1 cellular context compared by ENCODE assay signal in the genomic region with DNA sequence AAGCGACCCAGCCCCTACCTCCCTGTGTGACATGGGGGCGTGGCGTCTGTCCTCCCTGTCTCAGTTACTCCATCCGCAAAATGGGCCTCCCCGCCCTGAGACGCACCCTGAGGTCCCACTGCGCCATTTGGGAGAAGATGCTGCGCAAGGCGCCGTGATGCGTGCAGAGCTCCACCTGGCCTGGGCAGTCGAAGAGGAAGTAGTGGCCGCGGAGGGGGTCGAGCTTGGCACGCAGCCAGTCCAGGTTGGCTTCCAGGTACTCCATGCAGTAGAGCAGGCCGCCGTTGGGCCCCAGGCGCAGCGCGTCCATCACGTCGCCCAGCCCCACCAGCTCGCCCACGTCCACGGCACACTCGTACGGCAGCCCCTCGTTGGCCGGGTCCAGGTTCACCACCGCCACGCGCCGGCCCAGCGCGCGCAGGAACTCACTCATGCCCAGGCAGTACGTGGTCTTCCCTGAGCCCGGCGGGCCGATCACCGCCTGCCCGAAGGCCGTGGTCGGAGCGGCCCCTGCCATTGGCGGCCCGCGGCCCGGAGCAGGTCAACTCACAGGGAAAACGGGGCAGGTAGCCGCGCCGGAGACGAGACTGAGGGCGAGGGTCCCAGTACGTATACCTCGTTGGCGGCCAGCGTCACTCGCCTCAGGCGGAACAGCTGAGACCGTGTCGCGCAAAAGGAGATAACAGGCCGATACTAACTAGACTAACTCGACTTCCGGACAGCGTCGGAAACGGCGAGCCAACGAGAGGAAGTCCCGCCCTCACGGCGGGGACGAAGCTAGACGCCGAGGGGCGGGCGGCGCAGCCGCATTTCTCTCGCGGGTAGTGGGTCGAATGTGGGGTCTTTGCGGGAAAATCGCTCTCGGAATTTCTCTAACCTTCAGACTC.
TF ChIP-seq lines count a peak whose summit lies in the region.

Gene GPN2, minus strand, starts transcription at position 704 of the 887 bp plus-strand sequence. Its CDS starts 187 bp downstream, at position 517.

TF ChIP-seq in HepG2, 621 proteins besides CTCF, POLR2A, EP300 and RAD21 (continued from another document and continues in another):
- no peak for TF ChIP-seq LCORL (IDR thresholded peaks at IDR 0.05)
- peak; percentile 79 for TF ChIP-seq LCORL (CRISPR knock-in tag; IDR thresholded peaks at IDR 0.05)
- TF ChIP-seq ZNF619 (CRISPR knock-in tag; IDR thresholded peaks at IDR 0.05) = no peak
- TF ChIP-seq KMT2B (CRISPR knock-in tag; IDR thresholded peaks at IDR 0.05) = peak; percentile 92
- TF ChIP-seq FOSL1 (CRISPR knock-in tag; IDR thresholded peaks at IDR 0.05; ENCODE audit: borderline replicate concordance) = 0 out of 2 replicates have a peak, but pooled peaks have one; percentile 6
- TF ChIP-seq, protein P1, sequence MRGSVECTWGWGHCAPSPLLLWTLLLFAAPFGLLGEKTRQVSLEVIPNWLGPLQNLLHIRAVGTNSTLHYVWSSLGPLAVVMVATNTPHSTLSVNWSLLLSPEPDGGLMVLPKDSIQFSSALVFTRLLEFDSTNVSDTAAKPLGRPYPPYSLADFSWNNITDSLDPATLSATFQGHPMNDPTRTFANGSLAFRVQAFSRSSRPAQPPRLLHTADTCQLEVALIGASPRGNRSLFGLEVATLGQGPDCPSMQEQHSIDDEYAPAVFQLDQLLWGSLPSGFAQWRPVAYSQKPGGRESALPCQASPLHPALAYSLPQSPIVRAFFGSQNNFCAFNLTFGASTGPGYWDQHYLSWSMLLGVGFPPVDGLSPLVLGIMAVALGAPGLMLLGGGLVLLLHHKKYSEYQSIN (CRISPR knock-in tag; IDR thresholded peaks at IDR 0.05; ENCODE audit: borderline replicate concordance) = no peak
- TF ChIP-seq ZNF83 (CRISPR knock-in tag; IDR thresholded peaks at IDR 0.05; ENCODE audit: borderline replicate concordance) = no peak
- no peak; the same call in 1 of the 2 replicates for TF ChIP-seq ZNF335 (CRISPR knock-in tag; IDR thresholded peaks at IDR 0.05)
- TF ChIP-seq SYNCRIP (IDR thresholded peaks at IDR 0.05; ENCODE audit: insufficient read depth, low read depth, low read length) = no peak
- TF ChIP-seq KAT7 (CRISPR knock-in tag; IDR thresholded peaks at IDR 0.05; ENCODE audit: borderline replicate concordance) = peak; percentile 93; the same call in 1 of the 2 replicates
- TF ChIP-seq CHCHD3 (CRISPR knock-in tag; IDR thresholded peaks at IDR 0.05) = peak; percentile 88
- TF ChIP-seq MEIS1 (CRISPR knock-in tag; IDR thresholded peaks at IDR 0.05; ENCODE audit: borderline replicate concordance) = peak; percentile 94
- no peak for TF ChIP-seq ZNF577 (CRISPR knock-in tag; IDR thresholded peaks at IDR 0.05; ENCODE audit: borderline replicate concordance, low read depth)
- peak; percentile 89 for TF ChIP-seq ZNF891 (CRISPR knock-in tag; IDR thresholded peaks at IDR 0.05)
- TF ChIP-seq ZBTB38 (CRISPR knock-in tag; IDR thresholded peaks at IDR 0.05) = peak; percentile 80
- peak; percentile 90 for TF ChIP-seq FOXC1 (CRISPR knock-in tag; IDR thresholded peaks at IDR 0.05; ENCODE audit: borderline replicate concordance)
- no peak for TF ChIP-seq SNAPC5 (CRISPR knock-in tag; IDR thresholded peaks at IDR 0.05; ENCODE audit: borderline replicate concordance)
- TF ChIP-seq ZNF766 (CRISPR knock-in tag; IDR thresholded peaks at IDR 0.05; ENCODE audit: borderline replicate concordance) = 0 out of 2 replicates have a peak, but pooled peaks have one; percentile 30
- 0 out of 2 replicates have a peak, but pooled peaks have one; percentile 44 for TF ChIP-seq KLF15 (CRISPR knock-in tag; IDR thresholded peaks at IDR 0.05; ENCODE audit: borderline replicate concordance)
- TF ChIP-seq RBM22 (optimal IDR thresholded peaks at IDR 0.05; ENCODE audit: low read length) = peak; percentile 96
- TF ChIP-seq, protein P2, sequence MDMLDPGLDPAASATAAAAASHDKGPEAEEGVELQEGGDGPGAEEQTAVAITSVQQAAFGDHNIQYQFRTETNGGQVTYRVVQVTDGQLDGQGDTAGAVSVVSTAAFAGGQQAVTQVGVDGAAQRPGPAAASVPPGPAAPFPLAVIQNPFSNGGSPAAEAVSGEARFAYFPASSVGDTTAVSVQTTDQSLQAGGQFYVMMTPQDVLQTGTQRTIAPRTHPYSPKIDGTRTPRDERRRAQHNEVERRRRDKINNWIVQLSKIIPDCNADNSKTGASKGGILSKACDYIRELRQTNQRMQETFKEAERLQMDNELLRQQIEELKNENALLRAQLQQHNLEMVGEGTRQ (IDR thresholded peaks at IDR 0.05; ENCODE audit: low read depth, low read length) = no peak
- TF ChIP-seq, protein P2 (CRISPR knock-in tag; IDR thresholded peaks at IDR 0.05; ENCODE audit: borderline replicate concordance) = peak; percentile 59; the same call in 1 of the 2 replicates
- 0 out of 2 replicates have a peak, but pooled peaks have one; percentile 57 for TF ChIP-seq IRX3 (CRISPR knock-in tag; IDR thresholded peaks at IDR 0.05; ENCODE audit: borderline replicate concordance, low read depth)
- TF ChIP-seq ZNF501 (CRISPR knock-in tag; IDR thresholded peaks at IDR 0.05) = peak; percentile 90
- peak; percentile 91; the same call in 1 of the 2 replicates for TF ChIP-seq GLI4 (CRISPR knock-in tag; IDR thresholded peaks at IDR 0.05; ENCODE audit: borderline replicate concordance)
- no peak for TF ChIP-seq ZNF235 (CRISPR knock-in tag; IDR thresholded peaks at IDR 0.05; ENCODE audit: borderline replicate concordance)
- TF ChIP-seq, protein P3, sequence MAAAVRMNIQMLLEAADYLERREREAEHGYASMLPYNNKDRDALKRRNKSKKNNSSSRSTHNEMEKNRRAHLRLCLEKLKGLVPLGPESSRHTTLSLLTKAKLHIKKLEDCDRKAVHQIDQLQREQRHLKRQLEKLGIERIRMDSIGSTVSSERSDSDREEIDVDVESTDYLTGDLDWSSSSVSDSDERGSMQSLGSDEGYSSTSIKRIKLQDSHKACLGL (CRISPR knock-in tag; IDR thresholded peaks at IDR 0.05) = peak; percentile 89
- peak; percentile 85; the same call in 1 of the 2 replicates for TF ChIP-seq ZNF383 (CRISPR knock-in tag; IDR thresholded peaks at IDR 0.05; ENCODE audit: borderline replicate concordance)
- TF ChIP-seq ZNF678 (CRISPR knock-in tag; IDR thresholded peaks at IDR 0.05) = 0 out of 2 replicates have a peak, but pooled peaks have one; percentile 65
- peak; percentile 43; the same call in 1 of the 2 replicates for TF ChIP-seq ZNF446 (CRISPR knock-in tag; IDR thresholded peaks at IDR 0.05)
- peak; percentile 89; the same call in 1 of the 2 replicates for TF ChIP-seq ZNF414 (CRISPR knock-in tag; IDR thresholded peaks at IDR 0.05)
- peak; percentile 86 for TF ChIP-seq TAF1 (CRISPR knock-in tag; IDR thresholded peaks at IDR 0.05)
- TF ChIP-seq GZF1 (CRISPR knock-in tag; IDR thresholded peaks at IDR 0.05) = peak; percentile 74; the same call in 1 of the 2 replicates
- peak; percentile 96 for TF ChIP-seq KMT2A (CRISPR knock-in tag; IDR thresholded peaks at IDR 0.05)
- TF ChIP-seq ZNF230 (CRISPR knock-in tag; IDR thresholded peaks at IDR 0.05) = peak; percentile 53
- TF ChIP-seq MBNL3 (CRISPR knock-in tag; conservative IDR thresholded peaks at IDR 0.05) = no peak
- peak; percentile 94 for TF ChIP-seq KDM5B (CRISPR knock-in tag; IDR thresholded peaks at IDR 0.05; ENCODE audit: borderline replicate concordance)
- peak; percentile 42; the same call in 1 of the 2 replicates for TF ChIP-seq HNRNPUL1 (IDR thresholded peaks at IDR 0.05; ENCODE audit: low read depth, low read length)
- peak; percentile 46; the same call in 1 of the 2 replicates for TF ChIP-seq FOXK1 (CRISPR knock-in tag; IDR thresholded peaks at IDR 0.05; ENCODE audit: borderline replicate concordance, low read depth)
- peak; percentile 73; the same call in 1 of the 2 replicates for TF ChIP-seq ZNF737 (CRISPR knock-in tag; IDR thresholded peaks at IDR 0.05; ENCODE audit: borderline replicate concordance)
- peak; percentile 75; the same call in 1 of the 2 replicates for TF ChIP-seq DRAP1 (CRISPR knock-in tag; IDR thresholded peaks at IDR 0.05)
- TF ChIP-seq, protein P4, sequence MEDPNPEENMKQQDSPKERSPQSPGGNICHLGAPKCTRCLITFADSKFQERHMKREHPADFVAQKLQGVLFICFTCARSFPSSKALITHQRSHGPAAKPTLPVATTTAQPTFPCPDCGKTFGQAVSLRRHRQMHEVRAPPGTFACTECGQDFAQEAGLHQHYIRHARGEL (CRISPR knock-in tag; IDR thresholded peaks at IDR 0.05) = peak; percentile 80; the same call in 1 of the 2 replicates
- TF ChIP-seq MNT (IDR thresholded peaks at IDR 0.05) = no peak
- TF ChIP-seq SPEN (CRISPR knock-in tag; IDR thresholded peaks at IDR 0.05; ENCODE audit: low read depth) = peak; percentile 92
- TF ChIP-seq SAP130 (CRISPR knock-in tag; IDR thresholded peaks at IDR 0.05; ENCODE audit: low read depth) = peak; percentile 94
- no peak for TF ChIP-seq BRCA1 (CRISPR knock-in tag; IDR thresholded peaks at IDR 0.05)
- peak; percentile 94 for TF ChIP-seq SRY (CRISPR knock-in tag; IDR thresholded peaks at IDR 0.05)
- peak; percentile 26; the same call in 1 of the 2 replicates for TF ChIP-seq SOX5 (CRISPR knock-in tag; IDR thresholded peaks at IDR 0.05; ENCODE audit: borderline replicate concordance)
